25 cellular contexts compared by ENCODE assay signal in the genomic region with DNA sequence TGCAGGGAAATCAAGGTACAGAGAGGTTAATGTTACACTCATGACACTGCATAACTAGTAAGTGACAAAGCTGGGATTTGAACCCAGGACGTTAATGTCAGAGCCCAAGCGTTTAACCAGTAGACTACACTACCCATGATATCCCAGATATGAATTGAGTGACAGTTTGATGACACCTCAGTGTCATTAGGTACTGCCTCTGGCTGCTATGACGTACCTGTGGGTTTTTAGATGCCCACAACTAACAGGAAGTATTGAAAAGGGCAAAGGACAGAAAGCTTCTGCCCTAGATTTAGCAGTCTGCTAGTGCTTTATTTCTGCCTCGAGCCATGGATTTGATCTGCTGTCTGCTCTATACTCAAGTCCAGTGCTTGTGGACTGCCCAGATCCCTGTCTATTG. TPM values are rescaled to one million over a fixed set of nuclear protein-coding genes. Genes with fewer than 3 reads are reported as not detected.
DNase-seq lines count a peak whose midpoint lies in the region; ATAC-seq, FAIRE-seq and TF ChIP-seq lines count a peak whose summit lies in the region.
"Had no signal": no experiment of that assay in that cellular context is flagged by ENCODE, and none has a peak within 500 bp of the region (broad histone marks: within the 10 kb centered on the region; RNA-seq: fewer than 3 reads in every experiment).

No MANE protein-coding gene starts in this region.

- WGBS in psoas muscle, 3 donors = 79 to 88% (median 86%) methylated on average over 4 of the region's 4 CpGs

- H3K27me3 ChIP-seq in CD4-positive, alpha-beta T cell (ENCODE audit: control insufficient read depth, insufficient read depth, low read length) = no peaks in the 10 kb centered on the region
- H3K27me3 ChIP-seq in psoas muscle (ENCODE audit: insufficient read depth in 3 of 3, low read length in 2 of 3) = no peaks in the 10 kb centered on the region
- H3K27me3 ChIP-seq: esophagus muscularis mucosa had no signal

- peak in 1 of 10 experiments; percentile 16 for DNase-seq in CD4-positive, alpha-beta T cell
- peak; percentile 15 for DNase-seq in Jurkat, Clone E6-1 (ENCODE audit: low read depth, low spot score)
- DNase-seq in immature natural killer cell = peak; percentile 22 to 75 (median 30)
- no peak for DNase-seq in psoas muscle
- no peak for DNase-seq in T1000 (lab: John Stamatoyannopoulos, UW)
- no peak for DNase-seq in frontal cortex (ENCODE audit: low spot score in 2 of 2)
- DNase-seq: activated CD8-positive, alpha-beta memory T cell treated with anti-CD3 and anti-CD28 coated beads, Interleukin-2, amount 50 U/mL, for 48 hours; activated naive CD4-positive, alpha-beta T cell treated with Interleukin-2 at 50 U/mL for 16 hours; anterior cingulate cortex; caudate nucleus; DMS53; left cardiac atrium; NCI-H524 treated with DMSO at 0.1 percent for 48 hours; stimulated activated CD4-positive, alpha-beta T cell treated with anti-CD3 and anti-CD28 coated beads, Interleukin-4, amount 100 ng/mL, for 24 hours had no signal

- POLR2A ChIA-PET in CD4-positive, alpha-beta T cell (lab: Charles Lee) = interaction anchor here (0.9 kb wide), 1 partner anchor 198 kb away, joined by 3 read pairs; no protein-coding TSS in a partner anchor

- FAIRE-seq in frontal cortex (lab: Jason Lieb, UNC) = no peak
- FAIRE-seq: H1 had no signal

- H3K27me3 Mint-ChIP-seq in CD4-positive, alpha-beta T cell = no peaks in the 10 kb centered on the region
- H3K27me3 Mint-ChIP-seq in immature natural killer cell (ENCODE audit: low read depth in 3 of 3) = peaks cover 0 to 4% (median 0%) of the 10 kb centered on the region in 3 donors

- no peaks in the 10 kb centered on the region for H3K9me3 ChIP-seq in CD4-positive, alpha-beta T cell (ENCODE audit: control insufficient read depth, low read length)
- no peaks in the 10 kb centered on the region for H3K9me3 ChIP-seq in psoas muscle
- H3K9me3 ChIP-seq: esophagus muscularis mucosa, prostate gland had no signal

- TF ChIP-seq CTCF in CD4-positive, alpha-beta T cell (IDR thresholded peaks at IDR 0.05) = no peak
- TF ChIP-seq CTCF in psoas muscle (IDR thresholded peaks at IDR 0.05) = no peak

- intact Hi-C loops in CD4-positive, alpha-beta T cell (cut with DNase I, micrococcal nuclease) = no loop called here
- intact Hi-C loops in psoas muscle (cut with DNase I) = no loop called here

- no peaks in the 10 kb centered on the region for H3K9me3 Mint-ChIP-seq in CD4-positive, alpha-beta T cell
- no peaks in the 10 kb centered on the region for H3K9me3 Mint-ChIP-seq in immature natural killer cell
- H3K9me3 Mint-ChIP-seq: mesothelial cell of epicardium, neural crest cell had no signal

- H3K4me1 ChIP-seq in psoas muscle = no peaks in the 10 kb centered on the region
- H3K4me1 ChIP-seq: prostate gland had no signal

- H3K4me1 Mint-ChIP-seq in CD4-positive, alpha-beta T cell (ENCODE audit: low read depth) = peaks cover 5% of the 10 kb centered on the region
- peaks cover 8% of the 10 kb centered on the region in 2 donors for H3K4me1 Mint-ChIP-seq in immature natural killer cell
- H3K4me1 Mint-ChIP-seq: CD14-positive monocyte, mesothelial cell of epicardium, neural crest cell had no signal

- CTCF ChIA-PET in CD4-positive, alpha-beta T cell (lab: Charles Lee) = interaction anchor here (1.3 kb wide), 1 partner anchor 44 kb away, joined by 3 read pairs; no protein-coding TSS in a partner anchor

- no peak overlapping the region for H3K4me3 Mint-ChIP-seq in CD4-positive, alpha-beta T cell
- H3K4me3 Mint-ChIP-seq in immature natural killer cell = peak overlapping the region in 1 of 5 donors; percentile 4
- H3K4me3 Mint-ChIP-seq: CD14-positive monocyte, mesothelial cell of epicardium, neural crest cell had no signal

- H3K36me3 ChIP-seq in psoas muscle (ENCODE audit: insufficient read depth in 1 of 2, low read depth in 1 of 2) = no peaks in the 10 kb centered on the region
- H3K36me3 ChIP-seq: esophagus muscularis mucosa, prostate gland had no signal

- ATAC-seq in CD4-positive, alpha-beta T cell (ENCODE audit: poor library complexity) = peak; percentile 85
- peak; percentile 58 for ATAC-seq in GM18508 (IDR thresholded peaks at IDR 0.05; ENCODE audit: insufficient read depth, unreplicated experiment)
- ATAC-seq in psoas muscle = no peak
- no peak for ATAC-seq in GM19397 (IDR thresholded peaks at IDR 0.05; ENCODE audit: unreplicated experiment)
- ATAC-seq: left cardiac atrium had no signal

- H3K27ac ChIP-seq in CD4-positive, alpha-beta T cell (ENCODE audit: low read depth, low read length) = no peak overlapping the region
- H3K27ac ChIP-seq in psoas muscle = no peak overlapping the region
- H3K27ac ChIP-seq: esophagus muscularis mucosa, prostate gland, skin epidermis had no signal

- no peaks in the 10 kb centered on the region for H3K36me3 Mint-ChIP-seq in CD4-positive, alpha-beta T cell (ENCODE audit: low read depth)
- H3K36me3 Mint-ChIP-seq in immature natural killer cell = no peaks in the 10 kb centered on the region
- H3K36me3 Mint-ChIP-seq: CD14-positive monocyte, mesothelial cell of epicardium had no signal

- no peak overlapping the region for H3K4me3 ChIP-seq in Jurkat, Clone E6-1 (ENCODE audit: low read length)
- H3K4me3 ChIP-seq in psoas muscle = no peak overlapping the region
- H3K4me3 ChIP-seq: esophagus muscularis mucosa, prostate gland, skin epidermis had no signal

- H3K27ac Mint-ChIP-seq in CD4-positive, alpha-beta T cell = no peak overlapping the region
- peak overlapping the region in 4 of 6 donors; percentile 31 to 77 (median 58) for H3K27ac Mint-ChIP-seq in immature natural killer cell
- H3K27ac Mint-ChIP-seq: CD14-positive monocyte, mesothelial cell of epicardium had no signal

RNA-seq across cellular contexts. Expression of a gene that starts 56.2 kb away (rescaled TPM):
- not detected for total RNA-seq in CD4-positive, alpha-beta T cell
- polyA plus RNA-seq in Jurkat, Clone E6-1 (2012; ENCODE audit: insufficient read depth, insufficient read length) = not detected
- polyA plus RNA-seq in immature natural killer cell = not detected
- not detected for total RNA-seq in psoas muscle
- polyA plus RNA-seq in psoas muscle = not detected
- under 0.01 TPM for total RNA-seq in frontal cortex
- total RNA-seq: esophagus muscularis mucosa, glomerular endothelial cell, H1, left cardiac atrium, mesothelial cell of epicardium, prostate gland had no signal
- polyA plus RNA-seq: AG04450, CD14-positive monocyte, H1 had no signal

Comparison
In these comparisons a context has a peak if more than half of its experiments do, and no peak if none do; other contexts are left out.
1. ATAC-seq: peak in CD4-positive, alpha-beta T cell (single experiment) and GM18508 (single experiment); none in psoas muscle (0 of 4) and GM19397 (single experiment).
2. DNase-seq: peak in Jurkat, Clone E6-1 (single experiment) and immature natural killer cell (3 of 3); none in psoas muscle (0 of 2), T1000 (single experiment) and frontal cortex (0 of 2).